In the genomic region with DNA sequence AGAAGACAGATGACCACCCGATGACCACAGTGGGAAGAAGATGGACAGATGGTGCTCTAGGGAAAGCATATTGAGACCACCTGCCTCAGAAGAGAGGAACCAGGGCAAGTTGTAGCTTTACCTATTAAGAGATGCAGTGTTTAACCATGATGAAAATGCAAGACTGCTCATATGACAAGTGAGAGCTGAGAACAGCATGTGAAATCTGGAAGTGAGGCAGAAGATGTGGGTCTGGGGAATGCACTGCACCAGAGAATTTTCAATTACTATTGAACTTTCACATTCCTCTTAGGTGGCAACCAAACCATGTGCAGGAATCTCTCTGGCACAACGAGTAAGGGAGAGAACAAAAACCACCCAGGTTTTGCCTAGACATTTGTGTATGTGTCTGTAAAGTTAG, we compare ENCODE assay signal across 25 cellular contexts.
"Had no signal": no experiment of that assay in that cellular context is flagged by ENCODE, and none has a peak within 500 bp of the region (broad histone marks: within the 10 kb centered on the region; RNA-seq: fewer than 3 reads in every experiment).

No MANE protein-coding gene starts in this region.

- H3K36me3 ChIP-seq: esophagus squamous epithelium, lower lobe of right lung, neutrophil, right lobe of liver, stomach, thyroid gland had no signal

- H3K9me3 ChIP-seq: esophagus squamous epithelium, lower lobe of right lung, neutrophil, right lobe of liver, stomach, thyroid gland had no signal

- H3K4me1 ChIP-seq: lower lobe of right lung, parathyroid adenoma, thyroid gland had no signal

- H3K4me3 ChIP-seq: coronary artery, esophagus squamous epithelium, lower lobe of right lung, right lobe of liver, stomach, thyroid gland had no signal

- H3K27ac ChIP-seq: coronary artery, esophagus squamous epithelium, lower lobe of right lung, neutrophil, parathyroid adenoma, right lobe of liver, stomach, thyroid gland had no signal

- ATAC-seq: effector memory CD8-positive, alpha-beta T cell; left ventricle myocardium superior; lower lobe of right lung; natural killer cell treated with Interleukin-12 subunit alpha and Interleukin-12 subunit beta and Interleukin-15 and Interleukin-18, amount 100 ng/mL, for 72 hours; right lobe of liver had no signal

- H3K9ac ChIP-seq: parathyroid adenoma had no signal

- DNase-seq: effector memory CD8-positive, alpha-beta T cell; erythroblast; esophagus squamous epithelium; foreskin melanocyte; hypothalamus; immature natural killer cell; islet precursor cell; left ventricle myocardium superior; lower lobe of right lung; naive B cell; right lobe of liver; small intestine; stimulated activated CD4-positive, alpha-beta T cell treated with anti-CD3 and anti-CD28 coated beads, Interleukin-12 subunit alpha, Interleukin-12 subunit beta, amount 100 ng/mL, for 4 hours; stimulated activated CD4-positive, alpha-beta T cell treated with anti-CD3 and anti-CD28 coated beads, Interleukin-1b, Interleukin-23, amount 100 ng/mL, for 48 hours; stimulated activated CD4-positive, alpha-beta T cell treated with anti-CD3 and anti-CD28 coated beads, Interleukin-4, amount 100 ng/mL, for 1 hour; stimulated activated CD8-positive, alpha-beta memory T cell treated with anti-CD3 and anti-CD28 coated beads, Interleukin-4, amount 100 ng/mL, for 48 hours; stimulated activated naive CD4-positive, alpha-beta T cell treated with Interleukin-2 at 50 U/mL for 16 hours; stomach; thyroid gland; trophoblast cell had no signal

- FAIRE-seq: endometrium, small intestine had no signal
